Comparison of ENCODE assay signal across 31 cellular contexts in genomic region chr3:6716374-6716773, GRCh38.
"Had no signal": no experiment of that assay in that cellular context is flagged by ENCODE, and none has a peak within 500 bp of the region (broad histone marks: within the 10 kb centered on the region; RNA-seq: fewer than 3 reads in every experiment).

No MANE protein-coding gene starts in this region.

- DNase-seq: activated CD4-positive, alpha-beta memory T cell treated with anti-CD3 and anti-CD28 coated beads, Interleukin-2, amount 10 ng/mL, durations not matched to agents 7 days and 5 days; activated CD4-positive, alpha-beta T cell treated with anti-CD3 and anti-CD28 coated beads for 1 hour; activated CD4-positive, alpha-beta T cell treated with anti-CD3 and anti-CD28 coated beads for 48 hours; activated CD4-positive, CD25-positive, alpha-beta regulatory T cell; activated CD8-positive, alpha-beta memory T cell treated with anti-CD3 and anti-CD28 coated beads for 24 hours; activated CD8-positive, alpha-beta memory T cell treated with anti-CD3 and anti-CD28 coated beads, Interleukin-2, amount 10 ng/mL, durations not matched to agents 7 days and 5 days; activated CD8-positive, alpha-beta memory T cell treated with anti-CD3 and anti-CD28 coated beads, Interleukin-2, amount 50 U/mL, for 48 hours; activated effector memory CD4-positive, alpha-beta T cell treated with Interleukin-2 at 50 U/mL for 16 hours; activated naive CD4-positive, alpha-beta T cell; activated naive CD4-positive, alpha-beta T cell treated with anti-CD3 and anti-CD28 coated beads, Interleukin-2, amount 50 U/mL, for 16 hours; activated naive CD8-positive, alpha-beta T cell treated with anti-CD3 and anti-CD28 coated beads for 36 hours; activated T-cell treated with anti-CD3 and anti-CD28 coated beads, Interleukin-2, amount 50 U/mL, for 48 hours; amniotic stem cell; aorta; brain microvascular endothelial cell; central memory CD4-positive, alpha-beta T cell; Kasumi-1; KBM-7; MG63; NCI-H1048; NCI-H1694; NCI-H1930; NCI-H2081 treated with DMSO at 0.1 percent for 48 hours; NCI-H2171; NCI-H510A; NCI-H526; SHP77; SJCRH30; T1000; WERI-Rb-1 had no signal

- H3K27me3 ChIP-seq: brain microvascular endothelial cell, MG63, SJCRH30 had no signal

- H3K4me3 ChIP-seq: MG63, SJCRH30, SK-N-MC had no signal

- H3K4me1 ChIP-seq: SJCRH30 had no signal

- H3K9me3 ChIP-seq: MG63, SJCRH30 had no signal

- H3K27ac ChIP-seq: brain microvascular endothelial cell, SJCRH30, SK-N-MC, WERI-Rb-1 had no signal

- H3K36me3 ChIP-seq: brain microvascular endothelial cell, MG63, SJCRH30, WERI-Rb-1 had no signal
